In the genomic region with DNA sequence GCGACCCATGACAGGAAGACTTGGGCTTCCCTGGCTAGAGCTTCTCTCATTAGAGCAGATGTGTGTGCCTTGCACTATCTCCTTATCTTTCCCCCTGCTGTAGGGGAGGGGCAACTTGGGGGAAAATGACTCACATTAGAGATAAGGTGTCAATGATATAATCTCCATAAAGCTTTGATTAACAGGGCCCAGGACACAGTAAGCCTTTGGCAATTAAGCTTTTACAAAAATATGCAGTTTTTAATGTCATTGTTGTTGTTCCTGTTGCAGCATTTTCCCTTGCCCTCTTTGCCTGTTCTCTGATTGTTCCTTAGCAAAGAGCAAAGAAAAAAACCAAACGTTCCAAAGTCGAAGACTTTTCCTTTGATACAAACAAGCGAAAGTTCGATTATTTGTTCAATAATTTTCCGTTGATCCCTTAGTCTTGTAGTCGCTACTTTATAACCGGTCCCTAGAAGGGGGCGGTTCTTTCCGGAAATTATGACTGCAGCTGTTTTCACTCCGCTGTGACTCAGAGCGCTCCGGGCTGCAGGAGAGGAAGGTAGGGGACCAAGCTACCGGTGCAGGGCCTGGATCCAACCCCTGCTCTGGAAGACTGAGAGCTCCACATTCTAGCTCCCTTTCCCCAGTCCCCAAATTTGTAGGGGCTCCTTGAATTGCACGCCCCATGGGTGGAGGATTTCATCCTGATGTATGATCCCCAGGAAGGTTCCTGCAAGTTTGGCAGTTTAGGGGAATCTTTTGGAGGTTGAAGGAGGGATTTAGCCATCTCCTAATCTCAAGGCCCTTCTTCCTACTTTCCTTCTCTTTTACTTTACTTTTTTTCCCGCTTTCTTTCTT, we compare ENCODE assay signal across 8 cellular contexts. TPM values are rescaled to one million over a fixed set of nuclear protein-coding genes. Genes with fewer than 3 reads are reported as not detected.
DNase-seq lines count a peak whose midpoint lies in the region; ATAC-seq and TF ChIP-seq lines count a peak whose summit lies in the region.

A gene with protein sequence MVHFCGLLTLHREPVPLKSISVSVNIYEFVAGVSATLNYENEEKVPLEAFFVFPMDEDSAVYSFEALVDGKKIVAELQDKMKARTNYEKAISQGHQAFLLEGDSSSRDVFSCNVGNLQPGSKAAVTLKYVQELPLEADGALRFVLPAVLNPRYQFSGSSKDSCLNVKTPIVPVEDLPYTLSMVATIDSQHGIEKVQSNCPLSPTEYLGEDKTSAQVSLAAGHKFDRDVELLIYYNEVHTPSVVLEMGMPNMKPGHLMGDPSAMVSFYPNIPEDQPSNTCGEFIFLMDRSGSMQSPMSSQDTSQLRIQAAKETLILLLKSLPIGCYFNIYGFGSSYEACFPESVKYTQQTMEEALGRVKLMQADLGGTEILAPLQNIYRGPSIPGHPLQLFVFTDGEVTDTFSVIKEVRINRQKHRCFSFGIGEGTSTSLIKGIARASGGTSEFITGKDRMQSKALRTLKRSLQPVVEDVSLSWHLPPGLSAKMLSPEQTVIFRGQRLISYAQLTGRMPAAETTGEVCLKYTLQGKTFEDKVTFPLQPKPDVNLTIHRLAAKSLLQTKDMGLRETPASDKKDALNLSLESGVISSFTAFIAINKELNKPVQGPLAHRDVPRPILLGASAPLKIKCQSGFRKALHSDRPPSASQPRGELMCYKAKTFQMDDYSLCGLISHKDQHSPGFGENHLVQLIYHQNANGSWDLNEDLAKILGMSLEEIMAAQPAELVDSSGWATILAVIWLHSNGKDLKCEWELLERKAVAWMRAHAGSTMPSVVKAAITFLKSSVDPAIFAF (plus strand): TSS at position 509 of the 840 bp plus-strand sequence. CDS start 2,062 bp downstream, outside the sequence.

- H3K4me2 ChIP-seq in PC-9 (peak within 1 kb of the TSS; percentile 34), fibroblast of lung (ENCODE audit: extremely low read depth, insufficient read depth, low read length) (peak within 1 kb of the TSS; percentile 94)

- peak within 1 kb of the TSS; percentile 3 for H3K9ac ChIP-seq in fibroblast of lung (ENCODE audit: insufficient read depth, low read length)

- H3K27ac ChIP-seq in PC-9 (no peak within 1 kb of the TSS), fibroblast of lung (ENCODE audit: insufficient read depth, low read length) (peak within 1 kb of the TSS; percentile 40)
- peak within 1 kb of the TSS; percentile 41 for H3K27ac ChIP-seq in naive thymus-derived CD4-positive, alpha-beta T cell (ENCODE audit: low read depth, low read length)

- H3K36me3 Mint-ChIP-seq in activated T-helper 1 cell treated with anti-CD3 and anti-CD28 coated beads, Interleukin-12 subunit alpha, Interleukin-12 subunit beta, Interleukin-2, Interleukin-4 antibody, amounts not matched to agents 30 ng/mL and 10 ng/mL and 1 ng/mL, durations not matched to agents 14 hours and 24 hours and 36 hours (ENCODE audit: low read depth): peaks cover 24% of the 10 kb centered on the region
- peaks cover 0 to 22% (median 15%) of the 10 kb centered on the region in 5 donors for H3K36me3 Mint-ChIP-seq in naive thymus-derived CD4-positive, alpha-beta T cell
- peaks cover 16% of the 10 kb centered on the region for H3K36me3 Mint-ChIP-seq in stimulated activated memory B cell treated with anti-CD40 and anti-IgM and Interleukin-4, amounts not matched to agents 10 μg/mL and 1 μg/mL and 100 μg/mL, for 72 hours

- H3K4me1 ChIP-seq in PC-9 (replicated peaks; ENCODE audit: insufficient read depth) (no peaks in the 10 kb centered on the region), fibroblast of lung (ENCODE audit: control insufficient read depth, extremely low read depth, insufficient read depth, low read length) (peaks cover 2% of the 10 kb centered on the region)
- peaks cover 7 to 8% of the 10 kb centered on the region in 2 donors for H3K4me1 ChIP-seq in naive thymus-derived CD4-positive, alpha-beta T cell (ENCODE audit: control insufficient read depth in 2 of 2, insufficient read depth in 2 of 2, low read length in 2 of 2)

- DNase-seq in COLO668 (lab: John Stamatoyannopoulos, UW; ENCODE audit: unreplicated experiment) (peak; percentile 79), PC-9 (peak; percentile 35 to 50), fibroblast of lung (ENCODE audit: low read depth in 2 of 2) (peak; percentile 89 to 91)
- peak; percentile 71 for DNase-seq in activated T-helper 1 cell treated with anti-CD3 and anti-CD28 coated beads, Interleukin-12 subunit alpha, Interleukin-12 subunit beta, Interleukin-2, Interleukin-4 antibody, amounts not matched to agents 30 ng/mL and 10 ng/mL and 1 ng/mL, durations not matched to agents 14 hours and 24 hours and 36 hours (ENCODE audit: low spot score)
- peak; percentile 22 to 73 (median 59) for DNase-seq in naive thymus-derived CD4-positive, alpha-beta T cell

- H3K9me2 ChIP-seq in PC-9 (ENCODE audit: insufficient read depth): no peaks in the 10 kb centered on the region

- TF ChIP-seq CTCF in PC-9 (conservative IDR thresholded peaks at IDR 0.05): no peak
- no peak for TF ChIP-seq CTCF in fibroblast of lung (conservative IDR thresholded peaks at IDR 0.05 in 1 of 2, IDR thresholded peaks at IDR 0.05 in 1 of 2; ENCODE audit: low read depth in 1 of 2, low read length in 2 of 2)

- H3K27ac Mint-ChIP-seq in activated T-helper 1 cell treated with anti-CD3 and anti-CD28 coated beads, Interleukin-12 subunit alpha, Interleukin-12 subunit beta, Interleukin-2, Interleukin-4 antibody, amounts not matched to agents 30 ng/mL and 10 ng/mL and 1 ng/mL, durations not matched to agents 14 hours and 24 hours and 36 hours: peak within 1 kb of the TSS; percentile 92
- H3K27ac Mint-ChIP-seq in naive thymus-derived CD4-positive, alpha-beta T cell: peak within 1 kb of the TSS; percentile 66 to 95 (median 83)
- H3K27ac Mint-ChIP-seq in stimulated activated memory B cell treated with anti-CD40 and anti-IgM and Interleukin-4, amounts not matched to agents 10 μg/mL and 1 μg/mL and 100 μg/mL, for 72 hours: peak within 1 kb of the TSS; percentile 54

- no peaks in the 10 kb centered on the region for H3K9me3 Mint-ChIP-seq in activated T-helper 1 cell treated with anti-CD3 and anti-CD28 coated beads, Interleukin-12 subunit alpha, Interleukin-12 subunit beta, Interleukin-2, Interleukin-4 antibody, amounts not matched to agents 30 ng/mL and 10 ng/mL and 1 ng/mL, durations not matched to agents 14 hours and 24 hours and 36 hours
- H3K9me3 Mint-ChIP-seq in naive thymus-derived CD4-positive, alpha-beta T cell: no peaks in the 10 kb centered on the region
- H3K9me3 Mint-ChIP-seq in stimulated activated memory B cell treated with anti-CD40 and anti-IgM and Interleukin-4, amounts not matched to agents 10 μg/mL and 1 μg/mL and 100 μg/mL, for 72 hours: no peaks in the 10 kb centered on the region

- H3K79me2 ChIP-seq in PC-9 (ENCODE audit: low read depth) (no peaks in the 10 kb centered on the region), fibroblast of lung (ENCODE audit: control insufficient read depth, insufficient read depth, low read length) (no peaks in the 10 kb centered on the region)

- POLR2A ChIA-PET in PC-9 (lab: Charles Lee; ENCODE audit: unreplicated experiment): no interaction called here
- POLR2A ChIA-PET in naive thymus-derived CD4-positive, alpha-beta T cell (lab: Charles Lee): interaction anchor here (0.6 kb wide), 1 partner anchor 9 kb away, joined by 3 read pairs; no protein-coding TSS in a partner anchor

- CTCF ChIA-PET in PC-9 (lab: Charles Lee): no interaction called here
- CTCF ChIA-PET in naive thymus-derived CD4-positive, alpha-beta T cell (lab: Charles Lee): no interaction called here

- no peaks in the 10 kb centered on the region for H3F3A ChIP-seq in PC-9 (ENCODE audit: insufficient read depth, low read depth)

- peak; percentile 97 for ATAC-seq in GM19397 (IDR thresholded peaks at IDR 0.05; ENCODE audit: unreplicated experiment)
- ATAC-seq in HG03558 (IDR thresholded peaks at IDR 0.05; ENCODE audit: extremely low read depth, unreplicated experiment): peak; percentile 100
- ATAC-seq in naive thymus-derived CD4-positive, alpha-beta T cell: peak; percentile 97
- ATAC-seq in stimulated activated memory B cell treated with anti-CD40 and anti-IgM and Interleukin-4, amounts not matched to agents 10 μg/mL and 1 μg/mL and 100 μg/mL, for 72 hours: peak; percentile 93

- H3K4me1 Mint-ChIP-seq in activated T-helper 1 cell treated with anti-CD3 and anti-CD28 coated beads, Interleukin-12 subunit alpha, Interleukin-12 subunit beta, Interleukin-2, Interleukin-4 antibody, amounts not matched to agents 30 ng/mL and 10 ng/mL and 1 ng/mL, durations not matched to agents 14 hours and 24 hours and 36 hours (ENCODE audit: low read depth): peaks cover 34% of the 10 kb centered on the region
- peaks cover 13 to 37% (median 22%) of the 10 kb centered on the region in 7 donors for H3K4me1 Mint-ChIP-seq in naive thymus-derived CD4-positive, alpha-beta T cell
- peaks cover 13% of the 10 kb centered on the region for H3K4me1 Mint-ChIP-seq in stimulated activated memory B cell treated with anti-CD40 and anti-IgM and Interleukin-4, amounts not matched to agents 10 μg/mL and 1 μg/mL and 100 μg/mL, for 72 hours

- H4K20me1 ChIP-seq in PC-9 (ENCODE audit: insufficient read depth): peaks cover 4% of the 10 kb centered on the region; the same call in 1 of the 2 replicates
- no peaks in the 10 kb centered on the region for H4K20me1 ChIP-seq in fibroblast of lung (ENCODE audit: control insufficient read depth, extremely low read depth, insufficient read depth, low read length)

- H3K36me3 ChIP-seq in PC-9 (ENCODE audit: low read depth): no peaks in the 10 kb centered on the region
- no peaks in the 10 kb centered on the region for H3K36me3 ChIP-seq in fibroblast of lung (ENCODE audit: control insufficient read depth, insufficient read depth, low read length)
- peaks cover 0 to 17% (median 0%) of the 10 kb centered on the region in 3 experiments for H3K36me3 ChIP-seq in naive thymus-derived CD4-positive, alpha-beta T cell (ENCODE audit: control insufficient read depth in 2 of 3, insufficient read depth in 3 of 3, low read length in 3 of 3)

- H3K4me3 ChIP-seq in PC-9 (peak within 1 kb of the TSS; percentile 12; the same call in 1 of the 2 replicates), fibroblast of lung (replicated peaks in 1 of 4; ENCODE audit: control extremely low read depth in 1 of 4, insufficient read depth in 1 of 4, low read depth in 3 of 4, low read length in 4 of 4) (peak within 1 kb of the TSS; percentile 63 to 92 (median 72))
- H3K4me3 ChIP-seq in naive thymus-derived CD4-positive, alpha-beta T cell (ENCODE audit: low read length): peak within 1 kb of the TSS; percentile 89

- intact Hi-C loops in PC-9 (cut with micrococcal nuclease; ENCODE audit: unreplicated experiment): no loop called here
- intact Hi-C loops in activated T-helper 1 cell treated with anti-CD3 and anti-CD28 coated beads, Interleukin-12 subunit alpha, Interleukin-12 subunit beta, Interleukin-2, Interleukin-4 antibody, amounts not matched to agents 30 ng/mL and 10 ng/mL and 1 ng/mL, durations not matched to agents 14 hours and 24 hours and 36 hours (cut with micrococcal nuclease): loop anchor here (1.0 to 10.0 kb wide), 5 partner anchors 44 to 840 kb away; partner anchors contain the start of genes CCDC15, SIAE, SPA17 and TBRG1
- intact Hi-C loops in naive thymus-derived CD4-positive, alpha-beta T cell (cut with micrococcal nuclease): loop anchor here (1.0 to 5.0 kb wide), 5 partner anchors 46 to 837 kb away; partner anchors contain the start of genes ZNF202 (in 2 of the 2), CCDC15 (in 1 of the 2), SIAE (in 1 of the 2) and SPA17 (in 1 of the 2)

- H3K27me3 ChIP-seq in PC-9 (ENCODE audit: insufficient read depth, low read depth): no peaks in the 10 kb centered on the region
- no peaks in the 10 kb centered on the region for H3K27me3 ChIP-seq in fibroblast of lung (ENCODE audit: control insufficient read depth, insufficient read depth, low read length)
- no peaks in the 10 kb centered on the region for H3K27me3 ChIP-seq in naive thymus-derived CD4-positive, alpha-beta T cell (ENCODE audit: control insufficient read depth in 2 of 2, insufficient read depth in 2 of 2, low read length in 2 of 2)

- no peak within 1 kb of the TSS for H2AFZ ChIP-seq in PC-9
- peak within 1 kb of the TSS; percentile 82 for H2AFZ ChIP-seq in fibroblast of lung (ENCODE audit: low read length)

- peaks cover 7% of the 10 kb centered on the region for H3K27me3 Mint-ChIP-seq in activated T-helper 1 cell treated with anti-CD3 and anti-CD28 coated beads, Interleukin-12 subunit alpha, Interleukin-12 subunit beta, Interleukin-2, Interleukin-4 antibody, amounts not matched to agents 30 ng/mL and 10 ng/mL and 1 ng/mL, durations not matched to agents 14 hours and 24 hours and 36 hours (ENCODE audit: insufficient read depth)
- peaks cover 0 to 15% (median 12%) of the 10 kb centered on the region in 5 donors for H3K27me3 Mint-ChIP-seq in naive thymus-derived CD4-positive, alpha-beta T cell
- H3K27me3 Mint-ChIP-seq in stimulated activated memory B cell treated with anti-CD40 and anti-IgM and Interleukin-4, amounts not matched to agents 10 μg/mL and 1 μg/mL and 100 μg/mL, for 72 hours: no peaks in the 10 kb centered on the region

- peak within 1 kb of the TSS; percentile 94 for H3K4me3 Mint-ChIP-seq in activated T-helper 1 cell treated with anti-CD3 and anti-CD28 coated beads, Interleukin-12 subunit alpha, Interleukin-12 subunit beta, Interleukin-2, Interleukin-4 antibody, amounts not matched to agents 30 ng/mL and 10 ng/mL and 1 ng/mL, durations not matched to agents 14 hours and 24 hours and 36 hours
- H3K4me3 Mint-ChIP-seq in naive thymus-derived CD4-positive, alpha-beta T cell: peak within 1 kb of the TSS; percentile 86 to 100 (median 90)
- peak within 1 kb of the TSS; percentile 80 for H3K4me3 Mint-ChIP-seq in stimulated activated memory B cell treated with anti-CD40 and anti-IgM and Interleukin-4, amounts not matched to agents 10 μg/mL and 1 μg/mL and 100 μg/mL, for 72 hours

- no peaks in the 10 kb centered on the region for H3K9me3 ChIP-seq in PC-9 (ENCODE audit: insufficient read depth, low read depth)
- no peaks in the 10 kb centered on the region for H3K9me3 ChIP-seq in fibroblast of lung (ENCODE audit: control insufficient read depth, insufficient read depth, low read depth, low read length)
- no peaks in the 10 kb centered on the region for H3K9me3 ChIP-seq in naive thymus-derived CD4-positive, alpha-beta T cell (ENCODE audit: control insufficient read depth in 2 of 3, low read length in 3 of 3)

- BruUV-seq in PC-9 (replicated peaks; lab: Mats Ljungman, UMichigan): no TSS peak

RNA-seq across cellular contexts. Expression of the gene that starts here (rescaled TPM):
- total RNA-seq in PC-9 (2021) (1.9 and 2.7 TPM in 2 replicates), fibroblast of lung (18.7 and 22.3 TPM in 2 replicates)
- 7.9 and 8.0 TPM in 2 replicates for total RNA-seq in activated T-helper 1 cell treated with anti-CD3 and anti-CD28 coated beads, Interleukin-12 subunit alpha, Interleukin-12 subunit beta, Interleukin-2, Interleukin-4 antibody, amounts not matched to agents 30 ng/mL and 10 ng/mL and 1 ng/mL, durations not matched to agents 14 hours and 24 hours and 36 hours
- 11.9 and 17.0 TPM in 2 replicates for polyA plus RNA-seq in fibroblast of lung
- polyA plus RNA-seq in fibroblast of lung (2012): 7.9 and 10.2 TPM in 2 replicates
- polyA minus RNA-seq in fibroblast of lung (ENCODE audit: low replicate concordance): 6.8 and 8.6 TPM in 2 replicates
- 10 to 100 TPM in 1 of 5 experiments, 1 to 10 TPM in 4; 5.2 to 10.2 (median 8.3) TPM for total RNA-seq in naive thymus-derived CD4-positive, alpha-beta T cell
- polyA plus RNA-seq in naive thymus-derived CD4-positive, alpha-beta T cell: 10 to 100 TPM; 10.8 to 11.7 TPM

Comparison
In these comparisons a context has a peak if more than half of its experiments do, and no peak if none do; other contexts are left out.
1. H3K4me3 ChIP-seq: peak in every context shown above with its lines; median percentile 89 in naive thymus-derived CD4-positive, alpha-beta T cell; 72 in fibroblast of lung; 12 in PC-9.